8 cellular contexts compared by ENCODE assay signal in the genomic region with DNA sequence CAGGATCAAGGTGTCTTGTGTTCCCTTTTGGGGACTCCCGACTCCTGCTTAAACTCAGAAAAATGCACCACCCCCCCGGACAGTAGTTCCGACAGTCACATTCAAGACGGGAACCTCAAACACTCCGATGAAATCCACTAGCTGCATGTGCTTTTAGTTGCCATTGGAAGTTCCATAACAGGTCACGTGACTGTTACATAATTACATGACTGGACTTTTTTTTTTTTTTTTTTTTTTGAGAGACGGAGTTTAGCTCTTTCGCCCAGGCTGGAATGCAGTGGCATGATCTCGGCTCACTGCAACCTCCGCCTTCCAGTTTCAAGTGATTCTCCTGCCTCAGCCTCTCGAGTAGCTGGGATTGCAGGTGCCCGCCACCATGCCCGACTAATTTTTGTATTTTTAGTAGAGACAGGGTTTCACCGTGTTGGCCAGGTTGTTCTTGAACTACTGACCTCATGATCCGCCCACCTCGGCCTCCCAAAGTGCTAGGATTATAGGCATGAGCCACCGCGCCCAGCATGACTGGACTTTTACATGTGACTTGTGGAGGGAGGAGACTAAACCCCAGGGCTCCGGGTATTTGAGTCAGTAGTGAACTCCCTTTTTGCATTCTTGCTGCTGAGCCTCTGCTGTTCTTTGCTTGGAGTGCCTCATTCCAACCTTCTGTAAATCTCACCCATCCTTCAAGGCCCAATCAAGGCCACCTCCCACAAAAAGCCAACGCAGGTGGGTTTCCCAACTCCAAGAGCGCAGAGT. TPM values are rescaled to one million over a fixed set of nuclear protein-coding genes. Genes with fewer than 3 reads are reported as not detected.
DNase-seq lines count a peak whose midpoint lies in the region; ATAC-seq, FAIRE-seq and TF ChIP-seq lines count a peak whose summit lies in the region.
"Not testable (repeated sequence)": the region's sequence is repeated elsewhere in the genome, so short reads cannot be mapped to it uniquely, and the experiment has no call there.

No MANE protein-coding gene starts in this region.

- peak overlapping the region in 1 of 3 experiments; percentile 79; a peak in 1 of 7 replicates for H3K27ac Mint-ChIP-seq in H9
- peak overlapping the region; percentile 79 for H3K27ac Mint-ChIP-seq in stimulated activated memory B cell treated with anti-CD40 and anti-IgM and Interleukin-4, amounts not matched to agents 10 μg/mL and 1 μg/mL and 100 μg/mL, for 72 hours

- H3K18ac ChIP-seq in H9 (ENCODE audit: insufficient read length, low read depth, low read length), result not testable (repeated sequence)

- not testable (repeated sequence) for TF ChIP-seq RAD21 in K562 (CRISPR knock-in tag; conservative IDR thresholded peaks at IDR 0.05 in 1 of 2, IDR thresholded peaks at IDR 0.05 in 1 of 2)

- H3T11ph ChIP-seq in H9 (ENCODE audit: low read length), result not testable (repeated sequence)

- TF ChIP-seq CTCF in H9 (conservative IDR thresholded peaks at IDR 0.05); VCaP (conservative IDR thresholded peaks at IDR 0.05); K562 (IDR thresholded peaks at IDR 0.05 in 2 of 3, conservative IDR thresholded peaks at IDR 0.05 in 1 of 3; ENCODE audit: insufficient read depth in 2 of 3, low read depth in 1 of 3, low read length in 3 of 3); fibroblast of mammary gland (conservative IDR thresholded peaks at IDR 0.05; ENCODE audit: control insufficient read depth, insufficient read depth, low read depth, low read length): not testable (repeated sequence)

- not testable (repeated sequence) for H3K27me3 ChIP-seq in H9 (ENCODE audit: insufficient read depth, low read length); K562 (ENCODE audit: control insufficient read depth in 2 of 2, insufficient read depth in 2 of 2, low read length in 2 of 2); mucosa of stomach (ENCODE audit: control insufficient read depth, insufficient read depth, low read length)

- H2AK5ac ChIP-seq in H9 (ENCODE audit: insufficient read length, low read length), result not testable (repeated sequence)

- H2BK20ac ChIP-seq in H9 (ENCODE audit: low read depth, low read length, poor library complexity, severe bottlenecking), result not testable (repeated sequence)

- BruUV-seq in K562 (replicated peaks; lab: Mats Ljungman, UMichigan), result not testable (repeated sequence)

- DNase-seq in AG20443 (ENCODE audit: low spot score), result peak; percentile 53
- not testable (repeated sequence) for DNase-seq in H9
- DNase-seq in NCI-H2227 (lab: John Stamatoyannopoulos, UW; ENCODE audit: unreplicated experiment), result peak; percentile 31
- peak in 2 of 4 experiments; percentile 61 to 87 for DNase-seq in K562 (ENCODE audit: extremely low read depth in 1 of 4, low spot score in 3 of 4)
- DNase-seq in fibroblast of mammary gland (ENCODE audit: low read depth), result peak; percentile 83

- ATAC-seq in K562, result peak; percentile 64
- ATAC-seq in stimulated activated memory B cell treated with anti-CD40 and anti-IgM and Interleukin-4, amounts not matched to agents 10 μg/mL and 1 μg/mL and 100 μg/mL, for 72 hours, result not testable (repeated sequence)

- WGBS in H9 (ENCODE audit: extremely low coverage, insufficient read length, low lambda C conversion rate), result no CpG with 5 or more reads among the region's 21 CpGs
- 35% methylated on average over 15 of the region's 21 CpGs for WGBS in K562 (ENCODE audit: insufficient coverage, low coverage, missing lambda C conversion rate)

- TF ChIP-seq EP300 in K562 (IDR thresholded peaks at IDR 0.05; ENCODE audit: low read length), result not testable (repeated sequence)

- not testable (repeated sequence) for H3K27ac ChIP-seq in H9 (ENCODE audit: insufficient read length, low read depth, low read length)
- H3K27ac ChIP-seq in VCaP (peak overlapping the region; percentile 81; the same call in 1 of the 2 replicates), K562 (ENCODE audit: extremely low read depth, low read depth, low read length) (peak overlapping the region; percentile 69)

- H4K5ac ChIP-seq in H9 (ENCODE audit: insufficient read length, low read depth, low read length), result not testable (repeated sequence)

- H3K4ac ChIP-seq in H9 (ENCODE audit: low read depth, low read length), result not testable (repeated sequence)

- not testable (repeated sequence) for H3K79me2 ChIP-seq in H9 (ENCODE audit: insufficient read depth, low read length)
- peaks cover 59% of the 10 kb centered on the region for H3K79me2 ChIP-seq in K562 (ENCODE audit: control insufficient read depth, insufficient read depth, low read length)

- not testable (repeated sequence) for H3K56ac ChIP-seq in H9 (ENCODE audit: insufficient read length, low read depth, low read length)

- intact Hi-C loops in K562 (cut with micrococcal nuclease), result not testable (repeated sequence)

- CTCF ChIA-PET in K562 (lab: Yijun Ruan, JAX; ENCODE audit: low intra/inter-chr PET ratio), result interaction anchor here (1.1 kb wide), 1 partner anchor 11 kb away, joined by 3 read pairs; the partner anchor contains the start of gene MAFG

- H3K4me2 ChIP-seq in H9 (ENCODE audit: insufficient read depth, insufficient read length, low read length) (peak overlapping the region; percentile 74), K562 (ENCODE audit: insufficient read depth, low read length) (peak overlapping the region; percentile 96)

- H2BK12ac ChIP-seq in H9 (ENCODE audit: insufficient read length, low read depth, low read length), result not testable (repeated sequence)

- peak overlapping the region; percentile 80 to 87 for H3K4me3 Mint-ChIP-seq in H9
- peak overlapping the region; percentile 86 for H3K4me3 Mint-ChIP-seq in stimulated activated memory B cell treated with anti-CD40 and anti-IgM and Interleukin-4, amounts not matched to agents 10 μg/mL and 1 μg/mL and 100 μg/mL, for 72 hours

- peaks cover 13% of the 10 kb centered on the region in 2 experiments for H3K4me1 Mint-ChIP-seq in H9
- peaks cover 49% of the 10 kb centered on the region for H3K4me1 Mint-ChIP-seq in stimulated activated memory B cell treated with anti-CD40 and anti-IgM and Interleukin-4, amounts not matched to agents 10 μg/mL and 1 μg/mL and 100 μg/mL, for 72 hours

- in situ Hi-C loops in K562 (cut with MboI), result not testable (repeated sequence)

- H3K79me1 ChIP-seq in H9 (ENCODE audit: insufficient read depth, low read depth, low read length, poor library complexity, severe bottlenecking), result not testable (repeated sequence)

- not testable (repeated sequence) for H2BK15ac ChIP-seq in H9 (ENCODE audit: low read depth, low read length)

- H4K20me1 ChIP-seq in H9 (ENCODE audit: control insufficient read depth, insufficient read depth, insufficient read length), result not testable (repeated sequence)
- H4K20me1 ChIP-seq in K562 (replicated peaks; ENCODE audit: control insufficient read depth, insufficient read depth, low read length), result peaks cover 31% of the 10 kb centered on the region

- not testable (repeated sequence) for H3K4me1 ChIP-seq in H9 (ENCODE audit: insufficient read depth, low read length)
- H3K4me1 ChIP-seq in K562 (replicated peaks in 1 of 2; ENCODE audit: control insufficient read depth in 2 of 2, insufficient read depth in 2 of 2, low read length in 2 of 2), result peaks cover 45 to 91% of the 10 kb centered on the region in 2 experiments
- peaks cover 68% of the 10 kb centered on the region for H3K4me1 ChIP-seq in mucosa of stomach (ENCODE audit: control insufficient read depth, insufficient read depth, low read length)

- H3K9me3 Mint-ChIP-seq in H9; stimulated activated memory B cell treated with anti-CD40 and anti-IgM and Interleukin-4, amounts not matched to agents 10 μg/mL and 1 μg/mL and 100 μg/mL, for 72 hours: not testable (repeated sequence)

- peaks cover 80% of the 10 kb centered on the region for H3K36me3 ChIP-seq in K562 (ENCODE audit: control insufficient read depth, insufficient read depth, low read length)
- H3K36me3 ChIP-seq in mucosa of stomach (ENCODE audit: control insufficient read depth, insufficient read depth, low read length), result peaks cover 36% of the 10 kb centered on the region

- not testable (repeated sequence) for H4K91ac ChIP-seq in H9 (ENCODE audit: insufficient read length, low read depth, low read length)

- H3K9me1 ChIP-seq in K562 (ENCODE audit: control insufficient read depth, insufficient read depth, low read length), result not testable (repeated sequence)

- H4K8ac ChIP-seq in H9 (replicated peaks; ENCODE audit: insufficient read length, low read depth, low read length), result not testable (repeated sequence)

- H2AFZ ChIP-seq in H9 (ENCODE audit: low read length); K562 (ENCODE audit: low read depth, low read length): not testable (repeated sequence)

- not testable (repeated sequence) for H3K9ac ChIP-seq in H9 (ENCODE audit: extremely low read depth, insufficient read length, low read length)
- H3K9ac ChIP-seq in K562 (ENCODE audit: insufficient read depth in 1 of 2, low read depth in 2 of 2, low read length in 2 of 2), result peak overlapping the region; percentile 71 to 93
- peak overlapping the region; percentile 63 for H3K9ac ChIP-seq in mucosa of stomach (ENCODE audit: low read length)

- not testable (repeated sequence) for H3K23me2 ChIP-seq in H9 (ENCODE audit: insufficient read length, low read depth, low read length, poor library complexity, severe bottlenecking)

- H2BK5ac ChIP-seq in H9 (ENCODE audit: insufficient read length, low read length), result not testable (repeated sequence)

- H3K14ac ChIP-seq in H9 (ENCODE audit: insufficient read depth, low read length), result not testable (repeated sequence)

- H3K27me3 Mint-ChIP-seq in H9 (ENCODE audit: low read depth); stimulated activated memory B cell treated with anti-CD40 and anti-IgM and Interleukin-4, amounts not matched to agents 10 μg/mL and 1 μg/mL and 100 μg/mL, for 72 hours: not testable (repeated sequence)

- not testable (repeated sequence) for H3K9me3 ChIP-seq in H9 (ENCODE audit: control insufficient read depth, low read depth, low read length); K562 (replicated peaks; ENCODE audit: control insufficient read depth, insufficient read depth, low read depth, low read length); mucosa of stomach (ENCODE audit: control insufficient read depth, low read length)

- not testable (repeated sequence) for H2BK120ac ChIP-seq in H9 (ENCODE audit: low read depth, low read length, poor library complexity, severe bottlenecking)

- H3K4me3 ChIP-seq in K562, result peak overlapping the region; percentile 91
- peak overlapping the region; percentile 60 for H3K4me3 ChIP-seq in fibroblast of mammary gland (ENCODE audit: control insufficient read depth, low read depth, low read length)
- H3K4me3 ChIP-seq in mucosa of stomach (ENCODE audit: low read length), result peak overlapping the region; percentile 28

- POLR2A ChIA-PET in K562 (lab: Yijun Ruan, JAX), result interaction anchor here (0.5 to 3.4 kb wide), 10 partner anchors 9 to 202 kb away, joined by 3 to 32 read pairs (median 5); partner anchors contain the start of gene MAFG

- peak; percentile 85 for FAIRE-seq in K562 (lab: Jason Lieb, UNC)

- H3K23ac ChIP-seq in H9 (ENCODE audit: insufficient read length, low read depth, low read length), result not testable (repeated sequence)

- peaks cover 21 to 52% (median 51%) of the 10 kb centered on the region in 3 experiments; a peak in 6 of 7 replicates for H3K36me3 Mint-ChIP-seq in H9 (ENCODE audit: insufficient read depth in 1 of 3, low read depth in 3 of 3)
- H3K36me3 Mint-ChIP-seq in stimulated activated memory B cell treated with anti-CD40 and anti-IgM and Interleukin-4, amounts not matched to agents 10 μg/mL and 1 μg/mL and 100 μg/mL, for 72 hours, result peaks cover 45% of the 10 kb centered on the region

- TF ChIP-seq POLR2A in K562 (conservative IDR thresholded peaks at IDR 0.05), result peak; percentile 74

RNA-seq across cellular contexts. Expression of gene SIRT7, which starts 1.6 kb away (rescaled TPM):
- total RNA-seq in H9 (2021), result 28.7 and 29.7 TPM in 2 replicates
- 90.9 and 205 TPM in 2 replicates for total RNA-seq in K562 (2011; cell fraction: chromatin; rRNA removed; ENCODE audit: low replicate concordance)
- total RNA-seq in K562 (2011; cell fraction: nucleolus; rRNA removed), result 97.4 and 110 TPM in 2 replicates
- total RNA-seq in K562 (2011; cell fraction: nucleoplasm; rRNA removed), result 93.3 and 125 TPM in 2 replicates
- 42.2 and 49.3 TPM in 2 replicates for total RNA-seq in K562 (2014; rRNA removed)
- total RNA-seq in K562 (2014; rRNA removed; fragmentation: Illumina TruSeq; extraction: Trizol), result 9.0 and 9.8 TPM in 2 replicates
- 23.6 and 24.6 TPM in 2 replicates for total RNA-seq in K562 (2015; rRNA removed; fragmentation: Illumina TruSeq; extraction: Trizol)
- 35.7 and 44.1 TPM in 2 replicates for total RNA-seq in K562 (2021)
- 9.3 and 11.7 TPM in 2 replicates for polyA plus RNA-seq in K562 (2011; rRNA removed)
- polyA plus RNA-seq in K562 (2011; cell fraction: cytosol; rRNA removed), result 11.2 and 16.2 TPM in 2 replicates
- 56.9 and 86.9 TPM in 2 replicates for polyA plus RNA-seq in K562 (2011; cell fraction: nucleus; rRNA removed)
- polyA plus RNA-seq in K562 (2012), result 36.1 and 36.9 TPM in 2 replicates
- polyA plus RNA-seq in K562 (2014; fragmentation: Illumina TruSeq; extraction: Trizol), result 20.3 and 25.7 TPM in 2 replicates
- polyA plus RNA-seq in K562 (2014; fragmentation: Nextera tagmentation; extraction: Ambion mirVana), result 1 to 10 TPM; 1.6 to 2.0 TPM
- 43.9 and 54.8 TPM in 2 replicates for polyA plus RNA-seq in K562 (2014; rRNA removed)
- 18.7 and 21.5 TPM in 2 replicates for polyA minus RNA-seq in K562 (2011; rRNA and poly(A)+ RNA removed)
- polyA minus RNA-seq in K562 (2011; cell fraction: cytosol; rRNA and poly(A)+ RNA removed), result 22.3 and 25.1 TPM in 2 replicates
- polyA minus RNA-seq in K562 (2011; cell fraction: nucleus; rRNA and poly(A)+ RNA removed), result 27.7 and 31.4 TPM in 2 replicates

RNA-seq across cellular contexts. Expression of gene PCYT2, which starts 5.2 kb away (rescaled TPM):
- 24.5 and 24.9 TPM in 2 replicates for total RNA-seq in H9 (2021)
- total RNA-seq in K562 (2011; cell fraction: chromatin; rRNA removed; ENCODE audit: low replicate concordance), result 142 and 422 TPM in 2 replicates
- 366 and 427 TPM in 2 replicates for total RNA-seq in K562 (2011; cell fraction: nucleolus; rRNA removed)
- total RNA-seq in K562 (2011; cell fraction: nucleoplasm; rRNA removed), result 182 and 225 TPM in 2 replicates
- total RNA-seq in K562 (2014; rRNA removed), result 123 and 139 TPM in 2 replicates
- total RNA-seq in K562 (2014; rRNA removed; fragmentation: Illumina TruSeq; extraction: Trizol), result 42.7 and 57.5 TPM in 2 replicates
- total RNA-seq in K562 (2015; rRNA removed; fragmentation: Illumina TruSeq; extraction: Trizol), result 81.7 and 82.5 TPM in 2 replicates
- 125 and 134 TPM in 2 replicates for total RNA-seq in K562 (2021)
- 71.5 and 97.8 TPM in 2 replicates for polyA plus RNA-seq in K562 (2011; rRNA removed)
- polyA plus RNA-seq in K562 (2011; cell fraction: cytosol; rRNA removed), result 77.5 and 97.1 TPM in 2 replicates
- polyA plus RNA-seq in K562 (2011; cell fraction: nucleus; rRNA removed), result 473 and 533 TPM in 2 replicates
- polyA plus RNA-seq in K562 (2012), result 94.8 and 147 TPM in 2 replicates
- 83.7 and 95.3 TPM in 2 replicates for polyA plus RNA-seq in K562 (2014; fragmentation: Illumina TruSeq; extraction: Trizol)
- polyA plus RNA-seq in K562 (2014; fragmentation: Nextera tagmentation; extraction: Ambion mirVana), result 1 to 10 TPM in 1 of 2 experiments, under 1 TPM in 1; 0.92 to 1.6 TPM
- 131 and 133 TPM in 2 replicates for polyA plus RNA-seq in K562 (2014; rRNA removed)
- polyA minus RNA-seq in K562 (2011; rRNA and poly(A)+ RNA removed), result 48.7 and 49.2 TPM in 2 replicates
- 35.6 and 49.0 TPM in 2 replicates for polyA minus RNA-seq in K562 (2011; cell fraction: cytosol; rRNA and poly(A)+ RNA removed)
- 127 and 186 TPM in 2 replicates for polyA minus RNA-seq in K562 (2011; cell fraction: nucleus; rRNA and poly(A)+ RNA removed)

RNA-seq across cellular contexts. Expression of gene MAFG, which starts 11.1 kb away (rescaled TPM):
- total RNA-seq in H9 (2021), result 31.4 and 33.7 TPM in 2 replicates
- 86.9 and 142 TPM in 2 replicates for total RNA-seq in K562 (2011; cell fraction: chromatin; rRNA removed; ENCODE audit: low replicate concordance)
- total RNA-seq in K562 (2011; cell fraction: nucleolus; rRNA removed), result 78.0 and 85.0 TPM in 2 replicates
- 64.7 and 70.4 TPM in 2 replicates for total RNA-seq in K562 (2011; cell fraction: nucleoplasm; rRNA removed)
- total RNA-seq in K562 (2014; rRNA removed), result 27.3 and 30.1 TPM in 2 replicates
- 16.3 and 16.9 TPM in 2 replicates for total RNA-seq in K562 (2014; rRNA removed; fragmentation: Illumina TruSeq; extraction: Trizol)
- total RNA-seq in K562 (2015; rRNA removed; fragmentation: Illumina TruSeq; extraction: Trizol), result 23.6 and 24.9 TPM in 2 replicates
- 46.7 and 58.1 TPM in 2 replicates for total RNA-seq in K562 (2021)
- polyA plus RNA-seq in K562 (2011; rRNA removed), result 22.4 and 31.8 TPM in 2 replicates
- polyA plus RNA-seq in K562 (2011; cell fraction: cytosol; rRNA removed), result 35.6 and 35.9 TPM in 2 replicates
- polyA plus RNA-seq in K562 (2011; cell fraction: nucleus; rRNA removed), result 200 and 206 TPM in 2 replicates
- 32.4 and 47.9 TPM in 2 replicates for polyA plus RNA-seq in K562 (2012)
- 31.2 and 36.3 TPM in 2 replicates for polyA plus RNA-seq in K562 (2014; fragmentation: Illumina TruSeq; extraction: Trizol)
- 1 to 10 TPM; 1.1 to 2.8 TPM for polyA plus RNA-seq in K562 (2014; fragmentation: Nextera tagmentation; extraction: Ambion mirVana)
- polyA plus RNA-seq in K562 (2014; rRNA removed), result 44.8 and 46.7 TPM in 2 replicates
- polyA minus RNA-seq in K562 (2011; rRNA and poly(A)+ RNA removed), result 10.6 and 14.3 TPM in 2 replicates
- 12.7 and 17.1 TPM in 2 replicates for polyA minus RNA-seq in K562 (2011; cell fraction: cytosol; rRNA and poly(A)+ RNA removed)
- polyA minus RNA-seq in K562 (2011; cell fraction: nucleus; rRNA and poly(A)+ RNA removed), result 15.9 and 20.3 TPM in 2 replicates

RNA-seq across cellular contexts. Expression of gene NPB, which starts 14.4 kb away (rescaled TPM):
- total RNA-seq in H9 (2021) (2.1 and 2.4 TPM in 2 replicates), K562 (2014; rRNA removed) (0.14 and 0.57 TPM in 2 replicates), K562 (2014; rRNA removed; fragmentation: Illumina TruSeq; extraction: Trizol) (0.07 TPM in 1 of 2 replicates, not detected in the other), K562 (2015; rRNA removed; fragmentation: Illumina TruSeq; extraction: Trizol) (0.07 and 0.30 TPM in 2 replicates), K562 (2021) (0.53 and 0.65 TPM in 2 replicates)
- 0.86 and 1.5 TPM in 2 replicates for total RNA-seq in K562 (2011; cell fraction: chromatin; rRNA removed; ENCODE audit: low replicate concordance)
- 1.3 TPM in 2 replicates for total RNA-seq in K562 (2011; cell fraction: nucleolus; rRNA removed)
- 1.2 and 1.4 TPM in 2 replicates for total RNA-seq in K562 (2011; cell fraction: nucleoplasm; rRNA removed)
- polyA plus RNA-seq in K562 (2011; rRNA removed) (0.03 and 0.07 TPM in 2 replicates), K562 (2014; fragmentation: Illumina TruSeq; extraction: Trizol) (0.07 TPM in 1 of 2 replicates, not detected in the other), K562 (2014; fragmentation: Nextera tagmentation; extraction: Ambion mirVana) (under 1 TPM; 0.43 to 0.61 TPM), K562 (2014; rRNA removed) (0.07 TPM in 1 of 2 replicates, not detected in the other)
- polyA plus RNA-seq in K562 (2011; cell fraction: cytosol; rRNA removed), result 0.06 and 0.88 TPM in 2 replicates
- polyA plus RNA-seq in K562 (2011; cell fraction: nucleus; rRNA removed), result 0.26 TPM in 1 of 2 replicates, not detected in the other
- polyA plus RNA-seq in K562 (2012), result 0.52 TPM in 1 of 2 replicates, not detected in the other
- polyA minus RNA-seq in K562 (2011; rRNA and poly(A)+ RNA removed), result 0.21 TPM in 2 replicates
- polyA minus RNA-seq in K562 (2011; cell fraction: cytosol; rRNA and poly(A)+ RNA removed), result not detected in 2 replicates
- 0.40 and 0.78 TPM in 2 replicates for polyA minus RNA-seq in K562 (2011; cell fraction: nucleus; rRNA and poly(A)+ RNA removed)

RNA-seq across cellular contexts. Expression of gene PYCR1, which starts 20.7 kb away (rescaled TPM):
- total RNA-seq in H9 (2021), result 111 and 116 TPM in 2 replicates
- total RNA-seq in K562 (2011; cell fraction: chromatin; rRNA removed; ENCODE audit: low replicate concordance), result 35.2 and 129 TPM in 2 replicates
- total RNA-seq in K562 (2011; cell fraction: nucleolus; rRNA removed), result 138 and 157 TPM in 2 replicates
- total RNA-seq in K562 (2011; cell fraction: nucleoplasm; rRNA removed), result 86.4 and 88.3 TPM in 2 replicates
- total RNA-seq in K562 (2014; rRNA removed), result 215 and 290 TPM in 2 replicates
- 72.4 and 95.4 TPM in 2 replicates for total RNA-seq in K562 (2014; rRNA removed; fragmentation: Illumina TruSeq; extraction: Trizol)
- 120 and 126 TPM in 2 replicates for total RNA-seq in K562 (2015; rRNA removed; fragmentation: Illumina TruSeq; extraction: Trizol)
- 302 and 328 TPM in 2 replicates for total RNA-seq in K562 (2021)
- 188 and 273 TPM in 2 replicates for polyA plus RNA-seq in K562 (2011; rRNA removed)
- 301 and 524 TPM in 2 replicates for polyA plus RNA-seq in K562 (2011; cell fraction: cytosol; rRNA removed)
- polyA plus RNA-seq in K562 (2011; cell fraction: nucleus; rRNA removed), result 256 and 278 TPM in 2 replicates
- polyA plus RNA-seq in K562 (2012), result 283 and 370 TPM in 2 replicates
- polyA plus RNA-seq in K562 (2014; fragmentation: Illumina TruSeq; extraction: Trizol), result 183 and 278 TPM in 2 replicates
- polyA plus RNA-seq in K562 (2014; fragmentation: Nextera tagmentation; extraction: Ambion mirVana), result 10 to 100 TPM; 11.7 to 18.6 TPM
- polyA plus RNA-seq in K562 (2014; rRNA removed), result 270 and 349 TPM in 2 replicates
- polyA minus RNA-seq in K562 (2011; rRNA and poly(A)+ RNA removed), result 107 and 155 TPM in 2 replicates
- polyA minus RNA-seq in K562 (2011; cell fraction: cytosol; rRNA and poly(A)+ RNA removed), result 127 and 130 TPM in 2 replicates
- 35.5 and 52.4 TPM in 2 replicates for polyA minus RNA-seq in K562 (2011; cell fraction: nucleus; rRNA and poly(A)+ RNA removed)

Comparison
In these comparisons a context has a peak if more than half of its experiments do, and no peak if none do; other contexts are left out.
1. H3K4me3 ChIP-seq: peak in every context shown above with its lines; median percentile 91 in K562; 60 in fibroblast of mammary gland; 28 in mucosa of stomach.